Comparison of ENCODE assay signal across 24 cellular contexts in genomic region chr10:43872644-43873043, GRCh38.
"Had no signal": no experiment of that assay in that cellular context is flagged by ENCODE, and none has a peak within 500 bp of the region (broad histone marks: within the 10 kb centered on the region; RNA-seq: fewer than 3 reads in every experiment).

No MANE protein-coding gene starts in this region.

- H3K4me1 ChIP-seq: pancreas, psoas muscle, transverse colon had no signal

- H3K27me3 Mint-ChIP-seq: naive thymus-derived CD8-positive, alpha-beta T cell had no signal

- H3K4me3 ChIP-seq: esophagus squamous epithelium, mucosa of descending colon, pancreas, psoas muscle, spleen, stomach, thoracic aorta, transverse colon had no signal

- H3K4me3 Mint-ChIP-seq: dendritic cell treated with granulocyte-macrophage colony-stimulating factor and Interleukin-4, amounts not matched to agents 40 ng/mL and 50 ng/mL, for 4 days; effector memory CD8-positive, alpha-beta T cell; naive thymus-derived CD8-positive, alpha-beta T cell; neural crest cell had no signal

- ATAC-seq: effector memory CD8-positive, alpha-beta T cell; mucosa of descending colon; naive thymus-derived CD8-positive, alpha-beta T cell; pancreas; psoas muscle; sciatic nerve had no signal

- H3K36me3 ChIP-seq: esophagus squamous epithelium, pancreas, spleen, stomach, thoracic aorta, transverse colon had no signal

- H3K27me3 ChIP-seq: esophagus squamous epithelium, pancreas, spleen, stomach, transverse colon had no signal

- DNase-seq: cerebellar nuclear complex; effector memory CD8-positive, alpha-beta T cell; esophagus squamous epithelium; foreskin fibroblast; mammary epithelial cell; mucosa of descending colon; naive thymus-derived CD8-positive, alpha-beta T cell; nucleus accumbens; pancreas; psoas muscle; retina; spleen; stimulated activated CD4-positive, alpha-beta T cell treated with anti-CD3 and anti-CD28 coated beads, Interleukin-15, amount 100 ng/mL, for 24 hours; stimulated activated CD4-positive, alpha-beta T cell treated with anti-CD3 and anti-CD28 coated beads, Interleukin-1b, Interleukin-23, amount 100 ng/mL, for 48 hours; stimulated activated CD4-positive, alpha-beta T cell treated with anti-CD3 and anti-CD28 coated beads, Interleukin-4, amount 100 ng/mL, for 4 hours; stimulated activated naive CD4-positive, alpha-beta T cell; stomach; substantia nigra; transverse colon had no signal

- H3K27ac ChIP-seq: epithelial cell of prostate, esophagus squamous epithelium, pancreas, psoas muscle, spleen, stomach, thoracic aorta, transverse colon had no signal

- H3K4me1 Mint-ChIP-seq: neural crest cell had no signal

- H3K36me3 Mint-ChIP-seq: naive thymus-derived CD8-positive, alpha-beta T cell had no signal

- H3K9me3 Mint-ChIP-seq: dendritic cell treated with granulocyte-macrophage colony-stimulating factor and Interleukin-4, amounts not matched to agents 40 ng/mL and 50 ng/mL, for 4 days; effector memory CD8-positive, alpha-beta T cell; naive thymus-derived CD8-positive, alpha-beta T cell; neural crest cell had no signal

- H3K9me3 ChIP-seq: esophagus squamous epithelium, mucosa of descending colon, pancreas, psoas muscle, spleen, stomach, thoracic aorta, transverse colon had no signal

- H3K27ac Mint-ChIP-seq: dendritic cell treated with granulocyte-macrophage colony-stimulating factor and Interleukin-4, amounts not matched to agents 40 ng/mL and 50 ng/mL, for 4 days; effector memory CD8-positive, alpha-beta T cell; naive thymus-derived CD8-positive, alpha-beta T cell had no signal
